Comparison of ENCODE assay signal across 8 cellular contexts in the genomic region with DNA sequence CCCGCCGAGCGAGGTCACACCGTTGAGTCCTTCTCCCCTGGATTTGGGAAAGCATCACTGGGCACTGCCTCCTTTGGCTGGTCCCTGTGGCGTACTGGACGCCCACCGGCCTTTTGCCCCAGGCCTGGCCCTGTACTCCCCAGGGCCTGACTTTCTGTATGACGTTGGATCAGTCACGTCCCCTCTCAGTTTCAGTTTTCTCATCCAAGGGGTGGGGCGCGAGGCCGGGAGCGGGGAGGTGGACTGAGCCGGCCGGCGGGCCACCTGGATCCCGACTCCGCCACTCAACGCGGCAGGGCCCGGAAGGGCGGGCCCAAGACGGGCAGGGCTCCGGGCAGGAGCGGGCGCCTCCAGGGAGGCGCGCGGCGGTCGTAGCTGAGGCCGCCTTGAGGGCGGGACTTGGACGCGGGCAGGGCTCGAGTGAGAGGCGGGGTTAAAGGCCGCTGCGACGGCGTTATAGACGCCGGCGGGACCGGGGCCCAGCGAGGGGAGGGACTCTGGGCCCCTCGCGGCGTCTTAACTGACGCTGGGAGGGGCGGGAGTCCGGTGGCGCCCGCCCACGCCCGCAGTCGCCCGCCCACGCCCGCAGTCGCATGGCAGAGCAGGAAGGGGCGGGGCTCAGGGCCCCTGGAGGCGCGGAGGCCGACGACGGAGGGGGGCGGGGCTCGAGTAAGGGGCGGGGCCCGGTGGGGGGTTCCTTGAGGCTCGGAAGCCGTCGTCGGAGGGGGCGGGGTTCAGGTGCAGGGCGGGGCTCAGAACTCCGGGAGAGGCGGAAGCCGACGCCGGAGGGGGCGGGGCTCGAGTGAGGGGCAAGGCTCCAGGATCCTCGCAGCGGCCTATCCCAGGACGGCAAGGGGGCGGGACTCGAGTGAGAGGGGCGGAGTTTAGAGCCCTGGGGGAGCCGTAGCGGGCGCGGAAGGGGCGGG. TPM values are rescaled to one million over a fixed set of nuclear protein-coding genes. Genes with fewer than 3 reads are reported as not detected.
DNase-seq lines count a peak whose midpoint lies in the region; ATAC-seq and TF ChIP-seq lines count a peak whose summit lies in the region.

No MANE protein-coding gene starts in this region.

- peaks cover 83% of the 10 kb centered on the region for H3K4me1 Mint-ChIP-seq in activated B cell treated with CpG ODN at 0.5 μM for 24 hours

- ATAC-seq in GM19025 (IDR thresholded peaks at IDR 0.05; ENCODE audit: low read depth, unreplicated experiment), result peak; percentile 72
- ATAC-seq in HG03196 (IDR thresholded peaks at IDR 0.05; ENCODE audit: unreplicated experiment), result peak; percentile 54
- peak; percentile 79 for ATAC-seq in activated B cell treated with CpG ODN at 0.5 μM for 24 hours (ENCODE audit: low read depth)

- peaks cover 4% of the 10 kb centered on the region for H3K9me3 Mint-ChIP-seq in activated B cell treated with CpG ODN at 0.5 μM for 24 hours

- peak overlapping the region; percentile 99 for H3K27ac Mint-ChIP-seq in activated B cell treated with CpG ODN at 0.5 μM for 24 hours

- peak overlapping the region; percentile 30 to 51 for H3K4me3 ChIP-seq in cardiac fibroblast (replicated peaks in 1 of 2; ENCODE audit: low read depth in 2 of 2, low read length in 2 of 2)

- intact Hi-C loops in activated B cell treated with CpG ODN at 0.5 μM for 24 hours (cut with micrococcal nuclease), result loop anchor here (1.0 to 10.0 kb wide), 9 partner anchors 31 to 471 kb away; a partner anchor contains a TSS

- CTCF ChIA-PET in activated B cell treated with CpG ODN at 0.5 μM for 24 hours (lab: Charles Lee), result interaction anchor here (1.1 kb wide), 1 partner anchor 14 kb away, joined by 4 read pairs; no protein-coding TSS in a partner anchor

- no peaks in the 10 kb centered on the region for H3K27me3 Mint-ChIP-seq in activated B cell treated with CpG ODN at 0.5 μM for 24 hours

- DNase-seq in AG09319 (ENCODE audit: extremely low read depth, low read depth) (peak; percentile 97), NCI-H226 (peak; percentile 94), activated B cell treated with CpG ODN at 0.5 μM for 24 hours (peak; percentile 100), cardiac fibroblast (ENCODE audit: low read depth in 2 of 2) (peak; percentile 99), inferior parietal cortex (ENCODE audit: extremely low spot score) (peak; percentile 97), smooth muscle cell of the brain vasculature (ENCODE audit: low read depth, low spot score) (peak; percentile 93)

- peaks cover 5% of the 10 kb centered on the region for H3K36me3 Mint-ChIP-seq in activated B cell treated with CpG ODN at 0.5 μM for 24 hours (ENCODE audit: low read depth)

- peak overlapping the region; percentile 86 for H3K4me3 Mint-ChIP-seq in activated B cell treated with CpG ODN at 0.5 μM for 24 hours

- no peak for TF ChIP-seq CTCF in AG09319 (IDR thresholded peaks at IDR 0.05; ENCODE audit: low read depth, low read length)
- TF ChIP-seq CTCF in activated B cell treated with CpG ODN at 0.5 μM for 24 hours (IDR thresholded peaks at IDR 0.05), result no peak
- no peak for TF ChIP-seq CTCF in cardiac fibroblast (IDR thresholded peaks at IDR 0.05; ENCODE audit: low read depth, low read length)

- POLR2A ChIA-PET in activated B cell treated with CpG ODN at 0.5 μM for 24 hours (lab: Charles Lee), result interaction anchor here (0.6 to 4.7 kb wide), 23 partner anchors 9 to 425 kb away, joined by 3 to 53 read pairs (median 4); a partner anchor contains a TSS

RNA-seq across cellular contexts. Expression of a gene that starts 0.5 kb away (rescaled TPM):
- total RNA-seq in activated B cell treated with CpG ODN at 0.5 μM for 24 hours, result 13.7 and 15.6 TPM in 2 replicates

RNA-seq across cellular contexts. Expression of a gene that starts 37.0 kb away (rescaled TPM):
- 9.1 and 12.9 TPM in 2 replicates for total RNA-seq in activated B cell treated with CpG ODN at 0.5 μM for 24 hours

RNA-seq across cellular contexts. Expression of a gene that starts 38.6 kb away (rescaled TPM):
- 10.2 and 11.0 TPM in 2 replicates for total RNA-seq in activated B cell treated with CpG ODN at 0.5 μM for 24 hours

Comparison
In these comparisons a context has a peak if more than half of its experiments do, and no peak if none do; other contexts are left out.
1. Peak in every context shown above with its lines: DNase-seq, ATAC-seq and H3K4me3 ChIP-seq.